11 cellular contexts compared by ENCODE assay signal in genomic region chr18:69958422-69958821, GRCh38. TPM values are rescaled to one million over a fixed set of nuclear protein-coding genes. Genes with fewer than 3 reads are reported as not detected.
DNase-seq lines count a peak whose midpoint lies in the region; ATAC-seq and TF ChIP-seq lines count a peak whose summit lies in the region.
"Had no signal": no experiment of that assay in that cellular context is flagged by ENCODE, and none has a peak within 500 bp of the region (broad histone marks: within the 10 kb centered on the region; RNA-seq: fewer than 3 reads in every experiment).

No MANE protein-coding gene starts in this region.

- peaks cover 11% of the 10 kb centered on the region for H3K36me3 Mint-ChIP-seq in activated CD4-positive, alpha-beta T cell treated with anti-CD3 and anti-CD28 coated beads, Interleukin-2, amount 10 ng/mL, durations not matched to agents 24 days and 14 days (ENCODE audit: low read depth)

- no peak overlapping the region for H3K27ac Mint-ChIP-seq in activated CD4-positive, alpha-beta T cell treated with anti-CD3 and anti-CD28 coated beads, Interleukin-2, amount 10 ng/mL, durations not matched to agents 24 days and 14 days

- H3K27me3 Mint-ChIP-seq in activated CD4-positive, alpha-beta T cell treated with anti-CD3 and anti-CD28 coated beads, Interleukin-2, amount 10 ng/mL, durations not matched to agents 24 days and 14 days: no peaks in the 10 kb centered on the region

- no peaks in the 10 kb centered on the region for H4K20me1 ChIP-seq in MM.1S (ENCODE audit: insufficient read depth, low read length)

- H3K36me3 ChIP-seq in MM.1S (replicated peaks; ENCODE audit: insufficient read depth, low read length): no peaks in the 10 kb centered on the region

- peak; percentile 46 for ATAC-seq in GM21576 (IDR thresholded peaks at IDR 0.05; ENCODE audit: unreplicated experiment)
- ATAC-seq in HG03432 (IDR thresholded peaks at IDR 0.05; ENCODE audit: unreplicated experiment): peak; percentile 51

- H3K4me1 Mint-ChIP-seq in activated CD4-positive, alpha-beta T cell treated with anti-CD3 and anti-CD28 coated beads, Interleukin-2, amount 10 ng/mL, durations not matched to agents 24 days and 14 days: peaks cover 24% of the 10 kb centered on the region

- H3K4me3 ChIP-seq in MM.1S (ENCODE audit: low read length): no peak overlapping the region

- no peaks in the 10 kb centered on the region for H3K9me3 ChIP-seq in MM.1S (replicated peaks; ENCODE audit: insufficient read depth, low read length)

- no peak for TF ChIP-seq CTCF in MM.1S (IDR thresholded peaks at IDR 0.05; ENCODE audit: low read length)

- H3K9me2 ChIP-seq in MM.1S (replicated peaks; ENCODE audit: insufficient read depth, low read length): no peaks in the 10 kb centered on the region

- H3K79me2 ChIP-seq in MM.1S (ENCODE audit: low read length): no peaks in the 10 kb centered on the region

- intact Hi-C loops in activated CD4-positive, alpha-beta T cell treated with anti-CD3 and anti-CD28 coated beads, Interleukin-2, amount 10 ng/mL, durations not matched to agents 24 days and 14 days (cut with micrococcal nuclease): loop anchor here (1.0 to 5.0 kb wide), 4 partner anchors 61 to 249 kb away; partner anchors contain the start of gene RTTN

- peak; percentile 73 for DNase-seq in activated CD4-positive, alpha-beta T cell treated with anti-CD3 and anti-CD28 coated beads, Interleukin-2, amount 10 ng/mL, durations not matched to agents 24 days and 14 days
- no peak for DNase-seq in activated CD4-positive, alpha-beta T cell treated with anti-CD3 and anti-CD28 coated beads, Interleukin-2, amount 50 U/mL, for 4 hours
- peak; percentile 34 for DNase-seq in stimulated activated CD4-positive, alpha-beta T cell treated with anti-CD3 and anti-CD28 coated beads, Interleukin-4, amount 100 ng/mL, for 1 hour
- DNase-seq in NCI-H128 (lab: John Stamatoyannopoulos, UW; ENCODE audit: unreplicated experiment): no peak
- DNase-seq in LoVo (ENCODE audit: low spot score): no peak
- DNase-seq in MM.1S: no peak
- DNase-seq: mammary epithelial cell, NCI-H2227 treated with DMSO at 0.1 percent for 48 hours had no signal

- H3F3A ChIP-seq in MM.1S (ENCODE audit: insufficient read depth, low read length): peaks cover 17% of the 10 kb centered on the region

- H3K4me3 Mint-ChIP-seq in activated CD4-positive, alpha-beta T cell treated with anti-CD3 and anti-CD28 coated beads, Interleukin-2, amount 10 ng/mL, durations not matched to agents 24 days and 14 days: no peak overlapping the region

- H3K27ac ChIP-seq in MM.1S (ENCODE audit: low read length): no peak overlapping the region

- H3K9me3 Mint-ChIP-seq in activated CD4-positive, alpha-beta T cell treated with anti-CD3 and anti-CD28 coated beads, Interleukin-2, amount 10 ng/mL, durations not matched to agents 24 days and 14 days: peaks cover 4% of the 10 kb centered on the region

- H3K27me3 ChIP-seq in MM.1S (replicated peaks; ENCODE audit: insufficient read depth, low read length): no peaks in the 10 kb centered on the region

- peaks cover 33% of the 10 kb centered on the region for H3K4me1 ChIP-seq in MM.1S (ENCODE audit: low read length)

- H3K4me2 ChIP-seq in MM.1S (ENCODE audit: low read depth, low read length): no peak overlapping the region; the same call in 1 of the 2 replicates

- no peak overlapping the region for H2AFZ ChIP-seq in MM.1S (ENCODE audit: low read length)

- no peak overlapping the region for H3K9ac ChIP-seq in MM.1S (ENCODE audit: low read length)

RNA-seq across cellular contexts. Expression of gene CD226, which starts 10.7 kb away (rescaled TPM):
- total RNA-seq in activated CD4-positive, alpha-beta T cell treated with anti-CD3 and anti-CD28 coated beads, Interleukin-2, amount 10 ng/mL, durations not matched to agents 24 days and 14 days: 121 and 123 TPM in 2 replicates
- total RNA-seq: HT-29 had no signal

Comparison
In these comparisons a context has a peak if more than half of its experiments do, and no peak if none do; other contexts are left out.
1. DNase-seq: peak in activated CD4-positive, alpha-beta T cell treated with anti-CD3 and anti-CD28 coated beads, Interleukin-2, amount 10 ng/mL, durations not matched to agents 24 days and 14 days (single experiment) and stimulated activated CD4-positive, alpha-beta T cell treated with anti-CD3 and anti-CD28 coated beads, Interleukin-4, amount 100 ng/mL, for 1 hour (single experiment); none in activated CD4-positive, alpha-beta T cell treated with anti-CD3 and anti-CD28 coated beads, Interleukin-2, amount 50 U/mL, for 4 hours (0 of 2), NCI-H128 (single experiment), LoVo (single experiment) and MM.1S (single experiment).